Comparison of ENCODE assay signal across 34 cellular contexts in the genomic region with DNA sequence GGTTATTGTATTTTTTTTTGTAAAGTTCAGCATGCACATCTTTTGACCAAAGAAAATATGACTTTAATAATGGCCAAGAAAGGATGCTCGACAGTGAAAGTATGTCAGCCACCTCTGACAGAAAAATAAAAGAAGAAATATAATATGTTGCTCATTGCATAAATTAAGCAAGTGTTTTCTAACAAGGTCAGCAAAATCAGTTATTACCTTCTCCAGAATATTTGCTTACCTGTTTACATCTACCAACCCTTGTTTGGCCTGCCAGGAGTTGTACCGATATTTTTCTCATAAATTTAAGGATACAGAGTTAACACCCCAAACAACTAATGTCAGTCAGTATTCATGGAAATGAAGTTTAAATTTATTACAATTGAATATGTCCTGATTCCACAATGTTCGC.
"Had no signal": no experiment of that assay in that cellular context is flagged by ENCODE, and none has a peak within 500 bp of the region (broad histone marks: within the 10 kb centered on the region; RNA-seq: fewer than 3 reads in every experiment).

No MANE protein-coding gene starts in this region.

- DNase-seq: Karpas-422, Kasumi-1, MG63, MM.1S, MV-4-11, NCI-H1048, NCI-H1092, NCI-H1092 treated with DMSO at 0.1 percent for 48 hours, NCI-H1105, NCI-H1105 treated with DMSO at 0.1 percent for 48 hours, NCI-H1417, NCI-H1417 treated with DMSO at 0.1 percent for 48 hours, NCI-H1436, NCI-H1436 treated with DMSO at 0.1 percent for 48 hours, NCI-H146, NCI-H1694, NCI-H1694 treated with DMSO at 0.1 percent for 48 hours, NCI-H187, NCI-H187 treated with DMSO at 0.1 percent for 48 hours, NCI-H2029, NCI-H2029 treated with DMSO at 0.1 percent for 48 hours, NCI-H2081, NCI-H2081 treated with DMSO at 0.1 percent for 48 hours, NCI-H2107, NCI-H2171, NCI-H2171 treated with DMSO at 0.1 percent for 48 hours, NCI-H2227 treated with DMSO at 0.1 percent for 48 hours, NCI-H226, NCI-H345, NCI-H446, NCI-H446 treated with DMSO at 0.1 percent for 48 hours, NCI-H510A, NCI-H510A treated with DMSO at 0.1 percent for 48 hours, NCI-H524 had no signal

- H3K27me3 ChIP-seq: MG63 had no signal

- H3K4me3 ChIP-seq: MG63 had no signal

- H3K36me3 ChIP-seq: MG63 had no signal

- H3K9me3 ChIP-seq: MG63 had no signal
